In genomic region chr4:143597271-143597670, GRCh38 we compare ENCODE assay signal across 4 cellular contexts.
"Had no signal": no experiment of that assay in that cellular context is flagged by ENCODE, and none has a peak within 500 bp of the region (broad histone marks: within the 10 kb centered on the region; RNA-seq: fewer than 3 reads in every experiment).

No MANE protein-coding gene starts in this region.

- H3K4me3 ChIP-seq: K562 had no signal

- DNase-seq: IMR-90, KBM-7 had no signal

- ATAC-seq: HepG2, K562 had no signal
